9 cellular contexts compared by ENCODE assay signal in genomic region chr1:53541761-53542550, GRCh38.
DNase-seq lines count a peak whose midpoint lies in the region; ATAC-seq and TF ChIP-seq lines count a peak whose summit lies in the region.
"Had no signal": no experiment of that assay in that cellular context is flagged by ENCODE, and none has a peak within 500 bp of the region (broad histone marks: within the 10 kb centered on the region; RNA-seq: fewer than 3 reads in every experiment).

No MANE protein-coding gene starts in this region.

- no peak overlapping the region for H3K4me3 Mint-ChIP-seq in effector memory CD8-positive, alpha-beta T cell
- H3K4me3 Mint-ChIP-seq: CD8-positive, alpha-beta memory T cell had no signal

- H3K27ac ChIP-seq in RWPE1, result peak overlapping the region; percentile 57
- peak overlapping the region in 3 of 4 donors; percentile 57 to 72 (median 61) for H3K27ac ChIP-seq in transverse colon

- CTCF ChIA-PET in RWPE1 (lab: Yijun Ruan, JAX), result interaction anchor here (0.7 kb wide), 1 partner anchor 194 kb away, joined by 3 read pairs; no protein-coding TSS in a partner anchor

- no peak for TF ChIP-seq CTCF in RWPE1 (conservative IDR thresholded peaks at IDR 0.05; ENCODE audit: low read depth)
- TF ChIP-seq CTCF in transverse colon (IDR thresholded peaks at IDR 0.05), result peak in 3 of 5 experiments; percentile 10 to 27 (median 15)

- peak; percentile 8 to 22 for DNase-seq in SHP77 (lab: John Stamatoyannopoulos, UW)
- DNase-seq in SHP77 treated with DMSO at 0.1 percent for 48 hours (lab: John Stamatoyannopoulos, UW), result no peak
- peak; percentile 64 for DNase-seq in RWPE1 (ENCODE audit: low spot score)
- DNase-seq in left cardiac atrium, result peak; percentile 3
- DNase-seq in transverse colon, result peak; percentile 18
- DNase-seq in effector memory CD8-positive, alpha-beta T cell, result no peak
- no peak for DNase-seq in effector CD4-positive, alpha-beta T cell

- H3K9me3 ChIP-seq in transverse colon, result no peaks in the 10 kb centered on the region

- peaks cover 0 to 34% of the 10 kb centered on the region in 2 donors for H3K27me3 Mint-ChIP-seq in effector memory CD8-positive, alpha-beta T cell

- H3K4me3 ChIP-seq in transverse colon, result no peak overlapping the region

- in situ Hi-C loops in transverse colon (cut with MboI; ENCODE audit: low pct_ligation_motif_present in 1 of 4, low pct_unique_long_range_greater_than_20kb in 1 of 4, low sequenced_read_pairs in 3 of 4), result no loop called here

- intact Hi-C loops in left cardiac atrium (cut with DNase I) (no loop called here), transverse colon (cut with DNase I; ENCODE audit: low total_unique reads) (no loop called here)

- H3K9me3 Mint-ChIP-seq in effector memory CD8-positive, alpha-beta T cell, result no peaks in the 10 kb centered on the region
- H3K9me3 Mint-ChIP-seq: CD8-positive, alpha-beta memory T cell had no signal

- H3K36me3 ChIP-seq in transverse colon, result no peaks in the 10 kb centered on the region

- peaks cover 0 to 4% (median 0%) of the 10 kb centered on the region in 4 donors for H3K4me1 ChIP-seq in transverse colon

- H3K36me3 Mint-ChIP-seq in effector memory CD8-positive, alpha-beta T cell (ENCODE audit: insufficient read depth), result no peaks in the 10 kb centered on the region
- H3K36me3 Mint-ChIP-seq: CD8-positive, alpha-beta memory T cell had no signal

- peak overlapping the region in 1 of 2 donors; percentile 42 for H3K27ac Mint-ChIP-seq in effector memory CD8-positive, alpha-beta T cell

- ATAC-seq in left cardiac atrium (no peak), GM18909 (IDR thresholded peaks at IDR 0.05; ENCODE audit: poor library complexity, unreplicated experiment) (no peak)
- ATAC-seq in effector memory CD8-positive, alpha-beta T cell (replicated peaks), result no peak

- no peak for TF ChIP-seq POLR2A in transverse colon (IDR thresholded peaks at IDR 0.05)

- 58% methylated on average over 15 of the region's 15 CpGs; no CpG with 5 or more reads in 1 of the 2 donors for WGBS in transverse colon (ENCODE audit: low coverage in 1 of 2), 2 donors

- no peak for TF ChIP-seq EP300 in transverse colon (IDR thresholded peaks at IDR 0.05; ENCODE audit: low read depth)

- H3K27me3 ChIP-seq in transverse colon, result no peaks in the 10 kb centered on the region

- H3K4me1 Mint-ChIP-seq in effector memory CD8-positive, alpha-beta T cell (ENCODE audit: low read depth in 2 of 2), result peaks cover 0 to 1% of the 10 kb centered on the region in 2 donors
- H3K4me1 Mint-ChIP-seq: CD8-positive, alpha-beta memory T cell had no signal

- POLR2A ChIA-PET in RWPE1 (lab: Yijun Ruan, JAX; ENCODE audit: low non-redundant PET), result no interaction called here

Comparison
In these comparisons a context has a peak if more than half of its experiments do, and no peak if none do; other contexts are left out.
1. DNase-seq: peak in SHP77 (2 of 2), RWPE1 (single experiment), left cardiac atrium (single experiment) and transverse colon (single experiment); none in SHP77 treated with DMSO at 0.1 percent for 48 hours (single experiment), effector memory CD8-positive, alpha-beta T cell (0 of 3) and effector CD4-positive, alpha-beta T cell (single experiment).